In the genomic region with DNA sequence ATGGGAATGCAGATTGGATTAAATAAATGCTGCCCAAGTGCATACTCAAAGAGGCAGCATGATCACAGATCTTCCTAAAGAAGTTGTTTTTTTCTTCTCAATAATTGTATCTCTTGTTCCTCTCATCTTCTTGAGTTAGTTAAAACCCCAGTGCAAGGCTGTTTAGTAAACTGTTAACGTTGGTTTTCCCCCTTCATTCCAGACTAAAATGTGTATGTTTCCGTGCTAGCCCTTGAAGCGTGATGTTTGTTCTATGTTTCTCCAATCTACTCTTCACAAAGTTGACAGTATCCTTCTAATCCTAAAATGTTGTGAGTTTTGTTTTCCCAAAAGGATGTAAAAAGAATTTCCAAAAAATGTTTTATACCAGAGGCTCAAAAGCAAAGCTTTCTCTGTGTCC, we compare ENCODE assay signal across 33 cellular contexts. TPM values are rescaled to one million over a fixed set of nuclear protein-coding genes. Genes with fewer than 3 reads are reported as not detected.
"Had no signal": no experiment of that assay in that cellular context is flagged by ENCODE, and none has a peak within 500 bp of the region (broad histone marks: within the 10 kb centered on the region; RNA-seq: fewer than 3 reads in every experiment).

No MANE protein-coding gene starts in this region.

- H3K4me1 ChIP-seq: esophagus muscularis mucosa, foreskin keratinocyte, gastrocnemius medialis, gastroesophageal sphincter, heart left ventricle, heart right ventricle had no signal

- H3K27ac ChIP-seq: coronary artery, dorsolateral prefrontal cortex, epithelial cell of prostate, esophagus muscularis mucosa, esophagus squamous epithelium, foreskin keratinocyte, gastrocnemius medialis, gastroesophageal sphincter, heart left ventricle, heart right ventricle, hepatocyte had no signal

- H3K4me1 Mint-ChIP-seq: endodermal cell had no signal

- H3K4me2 ChIP-seq: hepatocyte had no signal

- H3K36me3 ChIP-seq: esophagus muscularis mucosa, esophagus squamous epithelium, gastrocnemius medialis, gastroesophageal sphincter, heart left ventricle, heart right ventricle had no signal

- H3K27ac Mint-ChIP-seq: dendritic cell treated with granulocyte-macrophage colony-stimulating factor and Interleukin-4, amounts not matched to agents 40 ng/mL and 50 ng/mL, for 4 days; effector memory CD8-positive, alpha-beta T cell; endodermal cell had no signal

- H3K9me3 ChIP-seq: esophagus muscularis mucosa, esophagus squamous epithelium, gastrocnemius medialis, gastroesophageal sphincter, heart left ventricle, heart right ventricle had no signal

- H3K27me3 ChIP-seq: foreskin keratinocyte, gastrocnemius medialis, hepatocyte had no signal

- ATAC-seq: effector memory CD8-positive, alpha-beta T cell; esophagus mucosa; foreskin keratinocyte; gastrocnemius medialis; gastroesophageal sphincter; heart left ventricle; heart right ventricle had no signal

- H3K9me3 Mint-ChIP-seq: dendritic cell treated with granulocyte-macrophage colony-stimulating factor and Interleukin-4, amounts not matched to agents 40 ng/mL and 50 ng/mL, for 4 days; effector memory CD8-positive, alpha-beta T cell; endodermal cell had no signal

- DNase-seq: cortex of kidney; dermis blood vessel endothelial cell; dorsolateral prefrontal cortex; effector CD4-positive, alpha-beta T cell; effector CD8-positive, alpha-beta T cell; effector memory CD4-positive, alpha-beta T cell; effector memory CD8-positive, alpha-beta T cell; endodermal cell; erythroblast; esophagus squamous epithelium; foreskin fibroblast; foreskin keratinocyte; foreskin melanocyte; gastrocnemius medialis; glutamatergic neuron; head of caudate nucleus; heart left ventricle; heart right ventricle; hippocampal formation had no signal

- H3K79me2 ChIP-seq: hepatocyte had no signal

- H3K4me3 ChIP-seq: coronary artery, dorsolateral prefrontal cortex, esophagus muscularis mucosa, esophagus squamous epithelium, gastrocnemius medialis, gastroesophageal sphincter, heart left ventricle, heart right ventricle, hepatocyte had no signal

- H2AFZ ChIP-seq: hepatocyte had no signal

- FAIRE-seq: endometrium, endothelial cell of umbilical vein, frontal cortex had no signal

- H3K4me3 Mint-ChIP-seq: dendritic cell treated with granulocyte-macrophage colony-stimulating factor and Interleukin-4, amounts not matched to agents 40 ng/mL and 50 ng/mL, for 4 days; effector memory CD8-positive, alpha-beta T cell; endodermal cell had no signal

RNA-seq across cellular contexts. Expression of gene CYP24A1, which starts 15.6 kb away (rescaled TPM):
- total RNA-seq: dermis blood vessel endothelial cell, dermis microvascular lymphatic vessel endothelial cell, endothelial cell of umbilical vein, esophagus muscularis mucosa, fibroblast of lung, fibroblast of villous mesenchyme, glomerular endothelial cell, heart left ventricle, heart right ventricle had no signal
- polyA plus RNA-seq: endothelial cell of umbilical vein, fibroblast of lung, heart left ventricle, heart right ventricle, hepatocyte had no signal
